In the genomic region with DNA sequence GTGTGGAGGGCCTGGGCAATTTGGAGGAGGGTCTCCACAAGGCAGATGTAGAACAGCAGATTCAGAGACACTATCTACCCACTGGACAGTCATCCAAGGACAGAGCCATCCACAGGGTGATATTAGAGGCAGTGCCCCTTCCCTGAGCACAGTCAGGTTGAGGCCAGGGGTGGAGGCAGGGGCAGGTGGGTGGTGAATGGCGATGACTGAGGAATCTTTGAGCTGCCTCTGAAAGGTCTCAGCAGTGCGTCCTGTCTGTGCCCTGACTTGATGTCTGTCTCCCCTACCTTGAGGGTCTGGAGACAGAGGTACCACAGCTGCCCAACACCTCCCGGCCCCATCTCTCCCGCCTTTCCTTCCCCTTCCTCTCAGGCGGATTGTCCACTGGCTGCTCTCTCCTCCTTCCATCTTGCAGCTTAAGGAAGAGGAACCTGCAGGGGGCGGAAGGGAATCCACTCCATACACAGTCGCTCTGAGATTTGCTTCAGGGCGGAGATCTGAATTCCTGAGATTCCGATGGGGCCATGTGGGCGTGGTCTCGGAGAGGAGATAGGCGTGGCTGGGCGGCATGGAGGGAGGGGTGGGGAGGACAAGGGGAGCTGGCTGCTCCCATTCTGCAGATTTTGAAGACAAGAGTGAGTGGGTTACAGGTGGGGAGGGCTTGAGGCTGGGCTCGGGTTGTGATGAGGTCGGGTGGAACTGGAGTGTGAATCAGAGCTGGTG, we compare ENCODE assay signal across 8 cellular contexts. TPM values are rescaled to one million over a fixed set of nuclear protein-coding genes. Genes with fewer than 3 reads are reported as not detected.
A peak's percentile ranks its signal among the peaks of the same experiment; 100 is the strongest.
DNase-seq lines count a peak whose midpoint lies in the region; ATAC-seq and TF ChIP-seq lines count a peak whose summit lies in the region.

No MANE protein-coding gene starts in this region.

- TF ChIP-seq POLR2A in GM18505 (IDR thresholded peaks at IDR 0.05; ENCODE audit: borderline replicate concordance, extremely low read depth, insufficient read depth, insufficient read length): no peak

- no peaks in the 10 kb centered on the region for H3K9me3 ChIP-seq in HUES64 (ENCODE audit: insufficient read depth, low read depth, low read length)

- H3K4me1 ChIP-seq in HUES64 (ENCODE audit: insufficient read depth, low read length): peaks cover 8% of the 10 kb centered on the region

- H3K27ac ChIP-seq in HUES64 (ENCODE audit: low read depth, low read length): no peak overlapping the region

- DNase-seq in AG08395 (ENCODE audit: low spot score) (peak; percentile 94), cardiac fibroblast (ENCODE audit: low read depth in 2 of 2) (peak; percentile 85 to 90), left lobe of liver (ENCODE audit: low spot score) (no peak), SHP77 treated with DMSO at 0.1 percent for 48 hours (lab: John Stamatoyannopoulos, UW) (no peak), NCI-H1417 treated with DMSO at 0.1 percent for 48 hours (lab: John Stamatoyannopoulos, UW) (no peak)
- no peak for DNase-seq in activated CD8-positive, alpha-beta memory T cell treated with anti-CD3 and anti-CD28 coated beads, Interleukin-2, amount 50 U/mL, for 48 hours

- no peaks in the 10 kb centered on the region for H3K27me3 ChIP-seq in HUES64 (ENCODE audit: insufficient read depth, low read length)

- 18% methylated on average over 15 of the region's 15 CpGs for whole genome bisulfite sequencing in HUES64

- TF ChIP-seq CTCF in cardiac fibroblast (IDR thresholded peaks at IDR 0.05; ENCODE audit: low read depth, low read length): peak; percentile 72

- 0 out of 2 replicates have a peak overlapping the region, but pooled peaks have one; percentile 3 for H3K4me3 ChIP-seq in HUES64 (ENCODE audit: low read length)
- H3K4me3 ChIP-seq in cardiac fibroblast (replicated peaks in 1 of 2; ENCODE audit: low read depth in 2 of 2, low read length in 2 of 2): no peak overlapping the region

- H3K36me3 ChIP-seq in HUES64 (ENCODE audit: insufficient read depth, low read length): no peaks in the 10 kb centered on the region

- ATAC-seq in left lobe of liver (peak; percentile 60), GM18505 (IDR thresholded peaks at IDR 0.05; ENCODE audit: unreplicated experiment) (no peak)

- peak overlapping the region; percentile 28 for H3K9ac ChIP-seq in HUES64 (ENCODE audit: low read depth, low read length)

RNA-seq across cellular contexts. Expression of a gene that starts 1.7 kb away (rescaled TPM):
- polyA plus RNA-seq in HUES64 (2013, experiment 1 of 2): 0.10 TPM
- 0.13 TPM for polyA plus RNA-seq in HUES64 (2013, experiment 2 of 2)
- not detected for total RNA-seq in left lobe of liver

RNA-seq across cellular contexts. Expression of a gene that starts 10.5 kb away (rescaled TPM):
- polyA plus RNA-seq in HUES64 (2013, experiment 1 of 2): not detected
- not detected for polyA plus RNA-seq in HUES64 (2013, experiment 2 of 2)
- not detected for total RNA-seq in left lobe of liver

RNA-seq across cellular contexts. Expression of a gene that starts 28.5 kb away (rescaled TPM):
- 25.4 TPM for polyA plus RNA-seq in HUES64 (2013, experiment 1 of 2)
- polyA plus RNA-seq in HUES64 (2013, experiment 2 of 2): 23.3 TPM
- total RNA-seq in left lobe of liver: 28.9 TPM

RNA-seq across cellular contexts. Expression of a gene that starts 34.5 kb away (rescaled TPM):
- 31.2 TPM for polyA plus RNA-seq in HUES64 (2013, experiment 1 of 2)
- 24.7 TPM for polyA plus RNA-seq in HUES64 (2013, experiment 2 of 2)
- 21.7 TPM for total RNA-seq in left lobe of liver

RNA-seq across cellular contexts. Expression of a gene that starts 41.0 kb away (rescaled TPM):
- not detected for polyA plus RNA-seq in HUES64 (2013, experiment 1 of 2)
- polyA plus RNA-seq in HUES64 (2013, experiment 2 of 2): not detected
- total RNA-seq in left lobe of liver: not detected

Comparison
In these comparisons a context has a peak if more than half of its experiments do, and no peak if none do; other contexts are left out.
1. DNase-seq: peak in AG08395 (single experiment) and cardiac fibroblast (2 of 2); none in left lobe of liver (single experiment), SHP77 treated with DMSO at 0.1 percent for 48 hours (single experiment), activated CD8-positive, alpha-beta memory T cell treated with anti-CD3 and anti-CD28 coated beads, Interleukin-2, amount 50 U/mL, for 48 hours (single experiment) and NCI-H1417 treated with DMSO at 0.1 percent for 48 hours (single experiment).